18 cellular contexts compared by ENCODE assay signal in genomic region chr7:36404639-36405408, GRCh38. TPM values are rescaled to one million over a fixed set of nuclear protein-coding genes. Genes with fewer than 3 reads are reported as not detected.
DNase-seq lines count a peak whose midpoint lies in the region; ATAC-seq and TF ChIP-seq lines count a peak whose summit lies in the region.
"Had no signal": no experiment of that assay in that cellular context is flagged by ENCODE, and none has a peak within 500 bp of the region (broad histone marks: within the 10 kb centered on the region; RNA-seq: fewer than 3 reads in every experiment).

No MANE protein-coding gene starts in this region.

- H4K91ac ChIP-seq in mesenchymal stem cell (ENCODE audit: low read length), result no peak overlapping the region

- no peak overlapping the region for H3K14ac ChIP-seq in mesenchymal stem cell (ENCODE audit: low read length in 2 of 2)

- ATAC-seq in Panc1, result no peak
- ATAC-seq: activated naive CD8-positive, alpha-beta T cell treated with anti-CD3 and anti-CD28 coated beads, Interleukin-2, amount 50 U/mL, for 24 hours; stimulated activated memory B cell treated with anti-CD40 and anti-IgM and Interleukin-4, amounts not matched to agents 10 μg/mL and 1 μg/mL and 100 μg/mL, for 72 hours had no signal

- TF ChIP-seq POLR2A in spleen (IDR thresholded peaks at IDR 0.05), result no peak

- H3K27me3 ChIP-seq in GM23248 (replicated peaks; ENCODE audit: insufficient read depth), result no peaks in the 10 kb centered on the region
- H3K27me3 ChIP-seq in Panc1 (ENCODE audit: control insufficient read depth, insufficient read depth, low read length), result no peaks in the 10 kb centered on the region
- no peaks in the 10 kb centered on the region for H3K27me3 ChIP-seq in mesenchymal stem cell (ENCODE audit: control insufficient read depth in 1 of 2, insufficient read depth in 1 of 2, low read length in 2 of 2)
- no peaks in the 10 kb centered on the region for H3K27me3 ChIP-seq in spleen (replicated peaks in 1 of 7)
- H3K27me3 ChIP-seq in BE2C, result no peaks in the 10 kb centered on the region
- H3K27me3 ChIP-seq: tibial nerve had no signal

- 91% methylated on average over 7 of the region's 7 CpGs for WGBS in GM23248 (ENCODE audit: low coverage in 1 of 2, low lambda C conversion rate in 2 of 2, missing lambda C conversion rate in 2 of 2), 2 experiments
- WGBS in mesenchymal stem cell, result 92% methylated on average over 6 of the region's 7 CpGs
- WGBS in spleen, 5 donors, result 84 to 88% (median 86%) methylated on average over 7 of the region's 7 CpGs

- H3K79me1 ChIP-seq in mesenchymal stem cell (replicated peaks; ENCODE audit: low read length, poor library complexity, severe bottlenecking), result peaks cover 22% of the 10 kb centered on the region

- no peak overlapping the region for H2BK5ac ChIP-seq in mesenchymal stem cell (ENCODE audit: low read depth, low read length, poor library complexity, severe bottlenecking)

- H3K9ac ChIP-seq in GM23248 (no peak overlapping the region), mesenchymal stem cell (ENCODE audit: low read length) (no peak overlapping the region)

- no peak overlapping the region for H3K18ac ChIP-seq in mesenchymal stem cell (ENCODE audit: low read depth in 1 of 2, low read length in 2 of 2)

- no peak overlapping the region for H2BK15ac ChIP-seq in mesenchymal stem cell (ENCODE audit: low read depth, poor library complexity, severe bottlenecking)

- H3K4me3 ChIP-seq in GM23248 (no peak overlapping the region), Panc1 (ENCODE audit: low read depth in 2 of 2, low read length in 2 of 2) (no peak overlapping the region), mesenchymal stem cell (ENCODE audit: insufficient read depth in 1 of 2, low read depth in 1 of 2, low read length in 2 of 2) (no peak overlapping the region), spleen (no peak overlapping the region), BE2C (ENCODE audit: low read depth, low read length) (no peak overlapping the region)
- H3K4me3 ChIP-seq: lung, tibial nerve had no signal

- peak overlapping the region; percentile 19; the same call in 1 of the 2 replicates for H2AFZ ChIP-seq in GM23248
- H2AFZ ChIP-seq in mesenchymal stem cell (ENCODE audit: low read depth, low read length), result no peak overlapping the region

- no peaks in the 10 kb centered on the region for H4K20me1 ChIP-seq in GM23248 (ENCODE audit: insufficient read depth)

- H3K9me3 ChIP-seq in GM23248 (ENCODE audit: low read depth), result no peaks in the 10 kb centered on the region
- no peaks in the 10 kb centered on the region for H3K9me3 ChIP-seq in Panc1 (ENCODE audit: control insufficient read depth, insufficient read depth, low read depth, low read length)
- H3K9me3 ChIP-seq in mesenchymal stem cell (ENCODE audit: control insufficient read depth, low read length), result no peaks in the 10 kb centered on the region
- no peaks in the 10 kb centered on the region for H3K9me3 ChIP-seq in spleen
- H3K9me3 ChIP-seq in BE2C, result no peaks in the 10 kb centered on the region
- H3K9me3 ChIP-seq: tibial nerve had no signal

- in situ Hi-C loops in GM23248 (cut with MboI), result no loop called here
- in situ Hi-C loops in Panc1 (cut with HindIII; ENCODE audit: low pct_unique_long_range_greater_than_20kb, low sequenced_read_pairs), result no loop called here

- H3K23ac ChIP-seq in mesenchymal stem cell (ENCODE audit: low read length in 2 of 2), result no peak overlapping the region

- BruUV-seq in Panc1 (replicated peaks; lab: Mats Ljungman, UMichigan), result no TSS peak

- no peak overlapping the region for H2BK120ac ChIP-seq in mesenchymal stem cell (ENCODE audit: low read depth, low read length)

- no peak for DNase-seq in GM23248
- DNase-seq in Panc1 (ENCODE audit: low read depth, low spot score), result no peak
- DNase-seq in dermis blood vessel endothelial cell, result peak; percentile 28
- DNase-seq in mesenchymal stem cell, result peak; percentile 31
- DNase-seq in NCI-H1436 treated with DMSO at 0.1 percent for 48 hours (lab: John Stamatoyannopoulos, UW), result no peak
- no peak for DNase-seq in spleen
- no peak for DNase-seq in DMS 273 (lab: John Stamatoyannopoulos, UW; ENCODE audit: unreplicated experiment)
- no peak for DNase-seq in BE2C
- DNase-seq: activated naive CD8-positive, alpha-beta T cell treated with anti-CD3 and anti-CD28 coated beads, Interleukin-2, amount 50 U/mL, for 24 hours; DMS 273 treated with DMSO at 0.1 percent for 48 hours; endodermal cell; foreskin melanocyte; GF-D8; NCI-H2081 treated with DMSO at 0.1 percent for 48 hours; NCI-H510A treated with DMSO at 0.1 percent for 48 hours had no signal

- CTCF ChIA-PET in Panc1 (lab: Charles Lee), result no interaction called here

- no peak overlapping the region for H2AK5ac ChIP-seq in mesenchymal stem cell (ENCODE audit: low read length, severe bottlenecking)

- peaks cover 75% of the 10 kb centered on the region for H3K79me2 ChIP-seq in GM23248 (ENCODE audit: insufficient read depth)

- no peak overlapping the region for H4K8ac ChIP-seq in mesenchymal stem cell (ENCODE audit: low read length)

- H3K36me3 ChIP-seq in GM23248 (ENCODE audit: low read depth) (peaks cover 6% of the 10 kb centered on the region; the same call in 1 of the 2 replicates), Panc1 (ENCODE audit: control insufficient read depth, insufficient read depth, low read length) (peaks cover 65% of the 10 kb centered on the region), mesenchymal stem cell (ENCODE audit: control insufficient read depth in 1 of 2, insufficient read depth in 2 of 2, low read depth in 1 of 2, low read length in 2 of 2) (peaks cover 3% of the 10 kb centered on the region in 2 experiments), spleen (peaks cover 0 to 73% (median 0%) of the 10 kb centered on the region in 6 donors), BE2C (peaks cover 94% of the 10 kb centered on the region)
- H3K36me3 ChIP-seq: tibial nerve had no signal

- H3K27ac ChIP-seq in GM23248 (no peak overlapping the region), Panc1 (ENCODE audit: low read length) (peak overlapping the region; percentile 71), mesenchymal stem cell (ENCODE audit: low read length, poor library complexity, severe bottlenecking) (no peak overlapping the region), spleen (no peak overlapping the region)
- H3K27ac ChIP-seq: tibial nerve had no signal

- TF ChIP-seq CTCF in Panc1 (IDR thresholded peaks at IDR 0.05), result no peak
- no peak for TF ChIP-seq CTCF in spleen (IDR thresholded peaks at IDR 0.05 in 8 of 11, conservative IDR thresholded peaks at IDR 0.05 in 3 of 11)
- TF ChIP-seq CTCF in BE2C (IDR thresholded peaks at IDR 0.05; ENCODE audit: low read depth, low read length), result no peak

- H3K4me2 ChIP-seq in GM23248 (ENCODE audit: unreplicated experiment), result no peak overlapping the region
- no peak overlapping the region for H3K4me2 ChIP-seq in mesenchymal stem cell (ENCODE audit: low read length, poor library complexity, severe bottlenecking)

- H3K9me2 ChIP-seq in GM23248 (ENCODE audit: insufficient read depth), result no peaks in the 10 kb centered on the region

- peaks cover 5% of the 10 kb centered on the region for H3K4me1 ChIP-seq in GM23248 (ENCODE audit: insufficient read depth)
- peaks cover 35% of the 10 kb centered on the region for H3K4me1 ChIP-seq in Panc1 (ENCODE audit: control insufficient read depth, insufficient read depth, low read length)
- no peaks in the 10 kb centered on the region for H3K4me1 ChIP-seq in mesenchymal stem cell (ENCODE audit: control insufficient read depth, insufficient read depth, low read depth, low read length)
- no peaks in the 10 kb centered on the region for H3K4me1 ChIP-seq in spleen
- no peaks in the 10 kb centered on the region for H3K4me1 ChIP-seq in BE2C
- H3K4me1 ChIP-seq: tibial nerve had no signal

- no peak overlapping the region for H3K4ac ChIP-seq in mesenchymal stem cell (ENCODE audit: low read depth in 1 of 2, low read length in 2 of 2)

- intact Hi-C loops in Panc1 (cut with micrococcal nuclease; ENCODE audit: unreplicated experiment) (no loop called here), spleen (cut with DNase I; ENCODE audit: low total_unique reads) (no loop called here)

- no peaks in the 10 kb centered on the region for H3F3A ChIP-seq in GM23248 (ENCODE audit: insufficient read depth)

- no peak overlapping the region for H2BK12ac ChIP-seq in mesenchymal stem cell (ENCODE audit: low read length in 2 of 2)

- POLR2A ChIA-PET in Panc1 (lab: Charles Lee), result no interaction called here

RNA-seq across cellular contexts. Expression of gene ANLN, which starts 15.2 kb away (rescaled TPM):
- 55.6 and 57.5 TPM in 2 replicates for total RNA-seq in GM23248 (2014; rRNA removed; shearing (Covaris generic))
- polyA plus RNA-seq in GM23248 (2016; fragmentation: Nextera tagmentation; extraction: Ambion mirVana) (37.9 and 38.4 TPM in 2 replicates), spleen (1 to 10 TPM in 2 of 3 donors, under 1 TPM in 1; 0.91 to 2.1 (median 1.4) TPM)
- total RNA-seq in Panc1 (2021; ENCODE audit: unreplicated experiment) (238 TPM), dermis blood vessel endothelial cell (21.6 and 95.5 TPM in 2 replicates), spleen (10 to 100 TPM in 2 of 7 donors, 1 to 10 TPM in 5; 1.7 to 14.9 (median 5.1) TPM)
- polyA plus RNA-seq in Panc1 (2012; ENCODE audit: insufficient read length), result 51.0 TPM
- polyA plus RNA-seq in mesenchymal stem cell (2013, experiment 1 of 2), result 18.8 TPM
- 18.2 TPM for polyA plus RNA-seq in mesenchymal stem cell (2013, experiment 2 of 2)
- polyA plus RNA-seq in BE2C (2012; ENCODE audit: insufficient read depth, insufficient read length, low read depth), result 5.6 TPM

Comparison
In these comparisons a context has a peak if more than half of its experiments do, and no peak if none do; other contexts are left out.
1. DNase-seq: peak in dermis blood vessel endothelial cell (single experiment) and mesenchymal stem cell (single experiment); none in GM23248 (single experiment), Panc1 (single experiment), NCI-H1436 treated with DMSO at 0.1 percent for 48 hours (single experiment), spleen (single experiment), DMS 273 (single experiment) and BE2C (single experiment).